ENCODE assay signal across 21 cellular contexts in the genomic region with DNA sequence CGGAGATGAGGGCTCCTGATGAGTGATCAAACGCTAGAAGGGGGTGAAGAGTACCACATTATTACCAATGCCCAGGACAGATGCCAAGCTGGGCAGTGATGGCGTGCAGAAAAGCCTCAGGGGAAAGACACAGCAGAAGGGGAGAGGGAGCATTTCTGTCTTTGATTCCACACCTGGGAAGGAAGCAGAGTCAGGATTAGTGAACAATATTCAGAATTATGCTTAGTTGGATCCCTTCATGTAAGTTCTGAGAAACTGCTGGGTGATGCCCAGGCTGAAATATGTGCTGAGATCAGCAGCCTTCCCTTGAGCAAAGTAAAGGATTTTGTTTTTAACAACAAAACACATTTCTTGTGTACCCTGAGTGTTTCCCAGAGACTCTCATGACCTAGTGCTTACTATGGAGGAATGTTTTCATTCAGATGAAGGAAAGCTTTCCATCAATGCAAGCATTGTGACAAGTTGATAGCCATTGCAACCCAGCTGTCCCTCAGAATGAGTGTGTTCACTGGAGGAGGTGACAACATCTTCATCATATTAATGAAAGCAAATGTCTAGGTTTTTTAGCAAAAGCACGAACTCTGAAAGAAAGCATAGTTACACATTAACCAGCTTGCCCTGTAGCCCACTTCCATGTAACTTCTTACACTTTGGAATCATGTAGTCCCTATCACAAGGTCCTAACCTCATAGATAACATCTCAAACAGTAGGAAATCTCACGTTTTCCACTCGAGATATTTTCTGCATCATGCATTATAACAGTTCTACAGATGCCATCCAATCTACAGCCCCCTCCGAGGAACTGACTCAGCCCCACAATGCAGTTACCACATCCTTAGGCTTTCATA. TPM values are rescaled to one million over a fixed set of nuclear protein-coding genes. Genes with fewer than 3 reads are reported as not detected.
DNase-seq lines count a peak whose midpoint lies in the region; ATAC-seq, FAIRE-seq and TF ChIP-seq lines count a peak whose summit lies in the region.
"Had no signal": no experiment of that assay in that cellular context is flagged by ENCODE, and none has a peak within 500 bp of the region (broad histone marks: within the 10 kb centered on the region; RNA-seq: fewer than 3 reads in every experiment).

No MANE protein-coding gene starts in this region.

- TF ChIP-seq POLR2A in endothelial cell of umbilical vein (IDR thresholded peaks at IDR 0.05; ENCODE audit: low read depth, low read length), result no peak

- H3K4me2 ChIP-seq in BLaER1 (peak overlapping the region; percentile 18; the same call in 1 of the 2 replicates), endothelial cell of umbilical vein (ENCODE audit: insufficient read depth, low read length) (no peak overlapping the region)

- peaks cover 11% of the 10 kb centered on the region for H3K4me1 ChIP-seq in BLaER1
- H3K4me1 ChIP-seq in endothelial cell of umbilical vein (ENCODE audit: control insufficient read depth, extremely low read depth, insufficient read depth, low read length), result peaks cover 20% of the 10 kb centered on the region
- H3K4me1 ChIP-seq: colonic mucosa had no signal

- no peaks in the 10 kb centered on the region for H3K79me2 ChIP-seq in endothelial cell of umbilical vein (ENCODE audit: control insufficient read depth, insufficient read depth, low read length)

- H3K9me3 ChIP-seq in BLaER1 (no peaks in the 10 kb centered on the region), endothelial cell of umbilical vein (replicated peaks; ENCODE audit: control insufficient read depth, insufficient read depth, low read length) (no peaks in the 10 kb centered on the region)
- H3K9me3 ChIP-seq: body of pancreas, colonic mucosa, left ventricle myocardium inferior, right atrium auricular region, testis had no signal

- no peak overlapping the region for H3K27ac ChIP-seq in BLaER1
- no peak overlapping the region for H3K27ac ChIP-seq in endothelial cell of umbilical vein (ENCODE audit: insufficient read depth, low read depth, low read length)
- H3K27ac ChIP-seq: body of pancreas, colonic mucosa, left ventricle myocardium inferior, testis had no signal

- H4K20me1 ChIP-seq in BLaER1, result no peaks in the 10 kb centered on the region
- H4K20me1 ChIP-seq in endothelial cell of umbilical vein (replicated peaks; ENCODE audit: control insufficient read depth, extremely low read depth, insufficient read depth, low read length), result no peaks in the 10 kb centered on the region

- H3K9me1 ChIP-seq in endothelial cell of umbilical vein (replicated peaks; ENCODE audit: control insufficient read depth, extremely low read depth, insufficient read depth, low read length), result no peaks in the 10 kb centered on the region

- no peaks in the 10 kb centered on the region for H3K27me3 ChIP-seq in BLaER1
- no peaks in the 10 kb centered on the region for H3K27me3 ChIP-seq in endothelial cell of umbilical vein (ENCODE audit: control insufficient read depth in 2 of 2, insufficient read depth in 2 of 2, low read length in 2 of 2)
- H3K27me3 ChIP-seq: body of pancreas, colonic mucosa, right atrium auricular region, testis had no signal

- no TSS peak for BruUV-seq in endothelial cell of umbilical vein (replicated peaks; lab: Mats Ljungman, UMichigan)

- H3K9ac ChIP-seq in BLaER1 (no peak overlapping the region), endothelial cell of umbilical vein (replicated peaks; ENCODE audit: extremely low read depth, insufficient read depth, low read length) (no peak overlapping the region)

- no peak for FAIRE-seq in endothelial cell of umbilical vein (lab: Jason Lieb, UNC)
- FAIRE-seq: GM18507 had no signal

- ATAC-seq in left lobe of liver, result peak; percentile 62
- ATAC-seq in left ventricle myocardium superior, result no peak
- ATAC-seq in HG02981 (IDR thresholded peaks at IDR 0.05; ENCODE audit: unreplicated experiment), result no peak
- ATAC-seq in HG02840 (IDR thresholded peaks at IDR 0.05; ENCODE audit: low FRiP score, unreplicated experiment), result no peak
- ATAC-seq: body of pancreas; CD8-positive, alpha-beta T cell; SK-N-SH treated with all-trans-retinoic acid at 6 μM for 48 hours had no signal

- peak overlapping the region; percentile 44 for H2AFZ ChIP-seq in endothelial cell of umbilical vein (ENCODE audit: low read depth, low read length)

- H3K4me3 ChIP-seq in BLaER1 (no peak overlapping the region), endothelial cell of umbilical vein (replicated peaks in 1 of 3; ENCODE audit: insufficient read depth in 1 of 3, low read depth in 1 of 3, low read length in 3 of 3) (no peak overlapping the region)
- H3K4me3 ChIP-seq: body of pancreas, colonic mucosa, left ventricle myocardium inferior, right atrium auricular region, testis had no signal

- intact Hi-C loops in endothelial cell of umbilical vein (cut with micrococcal nuclease) (loop anchor here (2.0 kb wide), 1 partner anchor 91 kb away; no protein-coding TSS in a partner anchor), left ventricle myocardium superior (cut with micrococcal nuclease) (no loop called here)

- H3K36me3 ChIP-seq in BLaER1 (no peaks in the 10 kb centered on the region), endothelial cell of umbilical vein (ENCODE audit: control insufficient read depth in 2 of 2, extremely low read depth in 1 of 2, insufficient read depth in 2 of 2, low read length in 2 of 2) (no peaks in the 10 kb centered on the region)
- H3K36me3 ChIP-seq: colonic mucosa, left ventricle myocardium inferior, right atrium auricular region had no signal

- no peak for TF ChIP-seq CTCF in endothelial cell of umbilical vein (IDR thresholded peaks at IDR 0.05; ENCODE audit: extremely low read depth in 1 of 2, insufficient read depth in 1 of 2, low read depth in 1 of 2, low read length in 2 of 2)

- CTCF ChIA-PET in endothelial cell of umbilical vein (lab: Charles Lee), result interaction anchor here (0.6 kb wide), 1 partner anchor 42 kb away, joined by 3 read pairs; no protein-coding TSS in a partner anchor

- POLR2A ChIA-PET in endothelial cell of umbilical vein (lab: Charles Lee), result interaction anchor here (0.6 kb wide), 1 partner anchor 142 kb away, joined by 3 read pairs; no protein-coding TSS in a partner anchor

- peak; percentile 41 for DNase-seq in LHCN-M2 (ENCODE audit: low read depth)
- no peak for DNase-seq in endothelial cell of umbilical vein (ENCODE audit: low read depth, low spot score)
- DNase-seq in left lobe of liver (ENCODE audit: low spot score), result no peak
- DNase-seq in left ventricle myocardium superior, result no peak
- DNase-seq in NCI-H345 (lab: John Stamatoyannopoulos, UW), result no peak
- DNase-seq: activated CD4-positive, alpha-beta T cell treated with anti-CD3 and anti-CD28 coated beads for 1 hour; body of pancreas; CD8-positive, alpha-beta T cell; colonic mucosa; DMS79; left ventricle myocardium inferior; NCI-H1694 treated with DMSO at 0.1 percent for 48 hours; NCI-H2227 treated with DMSO at 0.1 percent for 48 hours; stimulated activated CD4-positive, alpha-beta T cell treated with anti-CD3 and anti-CD28 coated beads, Interleukin-15, amount 100 ng/mL, for 24 hours; testis had no signal

- dilution Hi-C loops in endothelial cell of umbilical vein (cut with MboI; ENCODE audit: extremely low pct_ligation_motif_present, low sequenced_read_pairs), result no loop called here

TF ChIP-seq in endothelial cell of umbilical vein, 7 proteins besides CTCF, POLR2A, EP300 and RAD21:
- TF ChIP-seq JUN (IDR thresholded peaks at IDR 0.05; ENCODE audit: borderline replicate concordance, insufficient read depth, insufficient read length, low read depth) (no peak), GATA2 (IDR thresholded peaks at IDR 0.05; ENCODE audit: insufficient read depth, insufficient read length, low read depth, low read length) (peak; percentile 54)

RNA-seq across cellular contexts. Expression of a gene that starts 23.8 kb away (rescaled TPM):
- 42.6 and 56.1 TPM in 2 replicates for total RNA-seq in LHCN-M2 (2014; rRNA removed)
- polyA plus RNA-seq in LHCN-M2 (2012), result 42.0 TPM
- total RNA-seq in endothelial cell of umbilical vein, result 1.6 and 5.5 TPM in 2 replicates
- 1.5 and 1.6 TPM in 2 replicates for polyA plus RNA-seq in endothelial cell of umbilical vein
- 1.7 and 1.9 TPM in 2 replicates for polyA plus RNA-seq in endothelial cell of umbilical vein (2011; cell fraction: cytosol; rRNA removed)
- 9.1 and 12.9 TPM in 2 replicates for polyA plus RNA-seq in endothelial cell of umbilical vein (2011; cell fraction: nucleus; rRNA removed)
- 0.54 and 0.87 TPM in 2 replicates for polyA plus RNA-seq in endothelial cell of umbilical vein (2012)
- polyA minus RNA-seq in endothelial cell of umbilical vein, result 1.2 and 1.8 TPM in 2 replicates
- 1.8 TPM for polyA minus RNA-seq in endothelial cell of umbilical vein (2011; cell fraction: cytosol; rRNA and poly(A)+ RNA removed)
- polyA minus RNA-seq in endothelial cell of umbilical vein (2011; cell fraction: nucleus; rRNA and poly(A)+ RNA removed), result 3.9 and 5.1 TPM in 2 replicates
- total RNA-seq in left lobe of liver, result 379 TPM
- total RNA-seq in left ventricle myocardium superior, result 20.2 TPM
